32 cellular contexts compared by ENCODE assay signal in the genomic region with DNA sequence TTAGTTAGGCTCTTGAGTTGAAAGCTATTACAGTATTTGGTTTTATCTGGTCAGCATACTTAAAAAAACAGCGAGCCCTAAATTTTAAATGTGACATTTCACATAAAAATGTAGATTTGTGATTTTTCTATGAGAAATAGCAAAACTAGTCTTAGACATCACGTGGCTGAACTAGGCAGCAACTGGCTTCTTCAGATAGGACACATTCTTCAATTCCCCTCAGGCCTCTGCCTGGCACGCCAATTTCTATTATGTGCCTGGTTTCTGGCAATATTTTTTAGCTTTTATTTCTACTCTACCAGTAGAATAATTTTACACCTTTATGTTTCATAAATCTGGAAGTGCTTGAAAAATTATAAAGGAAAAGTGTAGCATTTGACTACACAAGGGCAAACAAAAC.
"Had no signal": no experiment of that assay in that cellular context is flagged by ENCODE, and none has a peak within 500 bp of the region (broad histone marks: within the 10 kb centered on the region; RNA-seq: fewer than 3 reads in every experiment).

No MANE protein-coding gene starts in this region.

- H3K27ac ChIP-seq: coronary artery, esophagus muscularis mucosa, heart right ventricle, lower lobe of right lung, neutrophil, right lobe of liver, suprapubic skin, transverse colon, upper lobe of right lung, uterus had no signal

- H3K4me1 Mint-ChIP-seq: immature natural killer cell; naive B cell; stimulated activated naive CD8-positive, alpha-beta T cell treated with anti-CD3 and anti-CD28 coated beads, Interleukin-15, amount 100 ng/mL, for 72 hours had no signal

- H3K9me3 ChIP-seq: esophagus muscularis mucosa, heart right ventricle, lower lobe of right lung, neutrophil, right lobe of liver, suprapubic skin, transverse colon, upper lobe of right lung, uterus had no signal

- H3K4me3 Mint-ChIP-seq: immature natural killer cell; naive B cell; natural killer cell treated with Interleukin-12 subunit alpha and Interleukin-12 subunit beta and Interleukin-15 and Interleukin-18, amount 100 ng/mL, for 72 hours; neural crest cell; stimulated activated naive CD8-positive, alpha-beta T cell treated with anti-CD3 and anti-CD28 coated beads, Interleukin-15, amount 100 ng/mL, for 72 hours had no signal

- H3K36me3 Mint-ChIP-seq: immature natural killer cell; naive B cell; natural killer cell treated with Interleukin-12 subunit alpha and Interleukin-12 subunit beta and Interleukin-15 and Interleukin-18, amount 100 ng/mL, for 72 hours had no signal

- ATAC-seq: heart right ventricle; left colon; left ventricle myocardium superior; lower lobe of right lung; natural killer cell treated with Interleukin-12 subunit alpha and Interleukin-12 subunit beta and Interleukin-15 and Interleukin-18, amount 100 ng/mL, for 72 hours; right lobe of liver; stimulated activated naive CD8-positive, alpha-beta T cell treated with anti-CD3 and anti-CD28 coated beads, Interleukin-15, amount 100 ng/mL, for 72 hours; upper lobe of right lung had no signal

- H3K27ac Mint-ChIP-seq: immature natural killer cell; natural killer cell treated with Interleukin-12 subunit alpha and Interleukin-12 subunit beta and Interleukin-15 and Interleukin-18, amount 100 ng/mL, for 72 hours; stimulated activated naive CD8-positive, alpha-beta T cell treated with anti-CD3 and anti-CD28 coated beads, Interleukin-15, amount 100 ng/mL, for 72 hours had no signal

- H3K27me3 Mint-ChIP-seq: naive B cell; natural killer cell treated with Interleukin-12 subunit alpha and Interleukin-12 subunit beta and Interleukin-15 and Interleukin-18, amount 100 ng/mL, for 72 hours; stimulated activated naive CD8-positive, alpha-beta T cell treated with anti-CD3 and anti-CD28 coated beads, Interleukin-15, amount 100 ng/mL, for 72 hours had no signal

- H3K36me3 ChIP-seq: esophagus muscularis mucosa, heart right ventricle, lower lobe of right lung, neutrophil, right lobe of liver, suprapubic skin, transverse colon, upper lobe of right lung, uterus had no signal

- DNase-seq: dermis blood vessel endothelial cell; effector memory CD4-positive, alpha-beta T cell; foreskin melanocyte; glutamatergic neuron; heart right ventricle; hypothalamus; immature natural killer cell; islet precursor cell; kidney glomerular epithelial cell; left colon; left ventricle myocardium superior; lower lobe of right lung; naive B cell; posterior cingulate gyrus; retina; right lobe of liver; stimulated activated CD4-positive, alpha-beta T cell treated with anti-CD3 and anti-CD28 coated beads, Interleukin-12 subunit alpha, Interleukin-12 subunit beta, amount 100 ng/mL, for 4 hours; stimulated activated CD4-positive, alpha-beta T cell treated with anti-CD3 and anti-CD28 coated beads, Interleukin-1b, Interleukin-23, amount 100 ng/mL, for 48 hours; stimulated activated CD4-positive, alpha-beta T cell treated with anti-CD3 and anti-CD28 coated beads, Interleukin-4, amount 100 ng/mL, for 1 hour; stimulated activated CD8-positive, alpha-beta memory T cell treated with anti-CD3 and anti-CD28 coated beads, Interleukin-4, amount 100 ng/mL, for 48 hours; stimulated activated naive CD4-positive, alpha-beta T cell; stimulated activated naive CD8-positive, alpha-beta T cell treated with anti-CD3 and anti-CD28 coated beads, Interleukin-15, amount 100 ng/mL, for 72 hours; transverse colon; upper lobe of right lung; uterus had no signal

- H3K4me3 ChIP-seq: coronary artery, esophagus muscularis mucosa, heart right ventricle, lower lobe of right lung, right lobe of liver, smooth muscle cell, suprapubic skin, transverse colon, upper lobe of right lung, uterus had no signal

- H3K4me1 ChIP-seq: esophagus muscularis mucosa, heart right ventricle, lower lobe of right lung, right lobe of liver, suprapubic skin, transverse colon, upper lobe of right lung, uterus had no signal

- H3K9me3 Mint-ChIP-seq: immature natural killer cell; naive B cell; natural killer cell treated with Interleukin-12 subunit alpha and Interleukin-12 subunit beta and Interleukin-15 and Interleukin-18, amount 100 ng/mL, for 72 hours; neural crest cell; stimulated activated naive CD8-positive, alpha-beta T cell treated with anti-CD3 and anti-CD28 coated beads, Interleukin-15, amount 100 ng/mL, for 72 hours had no signal

- H3K27me3 ChIP-seq: esophagus muscularis mucosa, heart right ventricle, neutrophil, right lobe of liver, suprapubic skin, transverse colon, upper lobe of right lung, uterus had no signal
